In the genomic region with DNA sequence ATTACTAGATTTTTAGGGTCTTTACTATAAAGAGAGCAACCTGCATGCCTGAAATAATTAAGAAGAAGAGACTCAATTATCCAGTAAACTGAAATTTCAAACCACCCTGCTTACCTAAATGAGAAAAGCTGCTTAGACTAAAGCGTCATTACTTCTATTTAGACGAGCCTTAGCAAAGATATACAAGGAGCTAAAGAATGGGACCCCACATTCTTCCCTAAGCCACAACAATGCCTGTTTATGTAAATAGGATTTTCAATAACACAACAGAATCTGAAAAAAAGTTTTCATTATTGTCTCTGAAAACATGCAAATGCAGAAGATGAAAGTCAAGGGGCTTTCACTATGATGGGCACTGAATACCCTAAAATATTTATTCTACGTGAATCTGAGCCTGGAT, we compare ENCODE assay signal across 21 cellular contexts. TPM values are rescaled to one million over a fixed set of nuclear protein-coding genes. Genes with fewer than 3 reads are reported as not detected.
"Had no signal": no experiment of that assay in that cellular context is flagged by ENCODE, and none has a peak within 500 bp of the region (broad histone marks: within the 10 kb centered on the region; RNA-seq: fewer than 3 reads in every experiment).

No MANE protein-coding gene starts in this region.

- H3K4me3 ChIP-seq: esophagus squamous epithelium, gastroesophageal sphincter, lung, sigmoid colon, skin epidermis, stomach, thoracic aorta had no signal

- H3K27ac ChIP-seq: esophagus squamous epithelium, gastroesophageal sphincter, sigmoid colon, skin epidermis, stomach, thoracic aorta had no signal

- H3K27me3 ChIP-seq: gastroesophageal sphincter, sigmoid colon had no signal

- DNase-seq: effector memory CD8-positive, alpha-beta T cell; esophagus squamous epithelium; foreskin fibroblast; glutamatergic neuron; left colon; left ventricle myocardium superior; mesenchymal stem cell; midbrain; posterior cingulate gyrus; sigmoid colon; stimulated activated CD4-positive, alpha-beta T cell treated with anti-CD3 and anti-CD28 coated beads, Interleukin-12 subunit alpha, Interleukin-12 subunit beta, amount 100 ng/mL, for 4 hours; stimulated activated naive CD4-positive, alpha-beta T cell; stomach; substantia nigra; trophoblast cell had no signal

- ATAC-seq: effector memory CD8-positive, alpha-beta T cell; gastroesophageal sphincter; left colon; left ventricle myocardium superior; natural killer cell treated with Interleukin-12 subunit alpha and Interleukin-12 subunit beta and Interleukin-15 and Interleukin-18, amount 100 ng/mL, for 72 hours had no signal

- H3K9me3 ChIP-seq: esophagus squamous epithelium, gastroesophageal sphincter, sigmoid colon, stomach, thoracic aorta had no signal

- H3K4me1 ChIP-seq: esophagus squamous epithelium, gastroesophageal sphincter, sigmoid colon, stomach had no signal

- H3K36me3 ChIP-seq: esophagus squamous epithelium, gastroesophageal sphincter, sigmoid colon, stomach, thoracic aorta had no signal

RNA-seq across cellular contexts. Expression of gene GPC3, which starts 16.2 kb away (rescaled TPM):
- total RNA-seq: natural killer cell treated with Interleukin-12 subunit alpha and Interleukin-12 subunit beta and Interleukin-15 and Interleukin-18, amount 100 ng/mL, for 72 hours; pulmonary artery endothelial cell had no signal
